ENCODE assay signal across 18 cellular contexts in the genomic region with DNA sequence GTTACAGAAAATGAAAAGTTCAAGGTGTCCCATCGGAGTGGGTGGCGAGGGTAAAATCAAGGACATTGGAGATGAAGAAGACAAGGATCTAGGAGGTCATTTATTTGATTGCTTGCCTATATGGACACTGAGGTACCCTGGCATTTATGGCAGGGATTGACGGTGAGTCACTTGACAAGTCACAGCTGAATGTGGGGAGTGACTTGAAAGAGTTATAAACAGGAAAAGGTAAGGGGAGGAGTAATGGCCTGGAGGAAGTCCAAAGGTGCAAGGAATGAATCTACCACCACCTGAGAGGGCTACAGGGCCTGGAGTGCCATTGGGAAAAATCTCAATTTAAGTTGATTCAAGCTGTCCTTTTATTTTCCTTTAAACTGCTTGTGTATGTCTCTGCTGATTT.
"Had no signal": no experiment of that assay in that cellular context is flagged by ENCODE, and none has a peak within 500 bp of the region (broad histone marks: within the 10 kb centered on the region; RNA-seq: fewer than 3 reads in every experiment).

No MANE protein-coding gene starts in this region.

- H3K27me3 Mint-ChIP-seq: activated CD4-positive, alpha-beta memory T cell treated with anti-CD3 and anti-CD28 coated beads, Interleukin-2, amount 10 ng/mL, durations not matched to agents 7 days and 5 days; effector memory CD8-positive, alpha-beta T cell; naive thymus-derived CD8-positive, alpha-beta T cell; stimulated activated memory B cell treated with anti-CD40 and anti-IgM and Interleukin-4, amounts not matched to agents 10 μg/mL and 1 μg/mL and 100 μg/mL, for 72 hours had no signal

- H3K36me3 Mint-ChIP-seq: stimulated activated memory B cell treated with anti-CD40 and anti-IgM and Interleukin-4, amounts not matched to agents 10 μg/mL and 1 μg/mL and 100 μg/mL, for 72 hours had no signal

- ATAC-seq: activated naive CD8-positive, alpha-beta T cell treated with anti-CD3 and anti-CD28 coated beads, Interleukin-2, amount 50 U/mL, for 24 hours; activated T-cell treated with anti-CD3 and anti-CD28 coated beads, Interleukin-2, amount 50 U/mL, for 72 hours; effector memory CD8-positive, alpha-beta T cell; left cardiac atrium; naive thymus-derived CD8-positive, alpha-beta T cell; right lobe of liver; stimulated activated memory B cell treated with anti-CD40 and anti-IgM and Interleukin-4, amounts not matched to agents 10 μg/mL and 1 μg/mL and 100 μg/mL, for 72 hours had no signal

- H3K4me3 ChIP-seq: lung, prostate gland, right lobe of liver, spleen, tibial artery had no signal

- H3K9me3 ChIP-seq: neutrophil, prostate gland, right lobe of liver, spleen, tibial artery had no signal

- H3K27me3 ChIP-seq: neutrophil, right lobe of liver, spleen, tibial artery had no signal

- H3K4me3 Mint-ChIP-seq: activated CD4-positive, alpha-beta memory T cell treated with anti-CD3 and anti-CD28 coated beads, Interleukin-2, amount 10 ng/mL, durations not matched to agents 7 days and 5 days; activated naive CD8-positive, alpha-beta T cell treated with anti-CD3 and anti-CD28 coated beads, Interleukin-2, amount 50 U/mL, for 24 hours; activated T-cell treated with anti-CD3 and anti-CD28 coated beads, Interleukin-2, amount 50 U/mL, for 72 hours; effector memory CD8-positive, alpha-beta T cell; stimulated activated memory B cell treated with anti-CD40 and anti-IgM and Interleukin-4, amounts not matched to agents 10 μg/mL and 1 μg/mL and 100 μg/mL, for 72 hours; T-helper 2 cell treated with Interferon-gamma antibody and Interleukin-4, amounts not matched to agents 5 μg/mL and 100 μg/mL, for 36 hours had no signal

- DNase-seq: activated CD4-positive, alpha-beta memory T cell treated with anti-CD3 and anti-CD28 coated beads, Interleukin-2, amount 10 ng/mL, durations not matched to agents 7 days and 5 days; activated CD4-positive, CD25-positive, alpha-beta regulatory T cell treated with anti-CD3 and anti-CD28 coated beads, Interleukin-2, amount 50 U/mL, for 72 hours; activated naive CD8-positive, alpha-beta T cell treated with anti-CD3 and anti-CD28 coated beads, Interleukin-2, amount 50 U/mL, for 24 hours; activated T-cell treated with anti-CD3 and anti-CD28 coated beads, Interleukin-2, amount 50 U/mL, for 72 hours; caudate nucleus; cortex of kidney; effector memory CD8-positive, alpha-beta T cell; left cardiac atrium; naive thymus-derived CD8-positive, alpha-beta T cell; right lobe of liver; spleen; stimulated activated CD4-positive, alpha-beta T cell treated with anti-CD3 and anti-CD28 coated beads, Interleukin-1b, Interleukin-23, amount 100 ng/mL, for 48 hours; tibial artery had no signal

- H3K27ac ChIP-seq: neutrophil, prostate gland, right lobe of liver, spleen, tibial artery had no signal

- H3K36me3 ChIP-seq: neutrophil, prostate gland, right lobe of liver, spleen, tibial artery had no signal

- H3K27ac Mint-ChIP-seq: activated CD4-positive, alpha-beta memory T cell treated with anti-CD3 and anti-CD28 coated beads, Interleukin-2, amount 10 ng/mL, durations not matched to agents 7 days and 5 days; activated naive CD8-positive, alpha-beta T cell treated with anti-CD3 and anti-CD28 coated beads, Interleukin-2, amount 50 U/mL, for 24 hours; activated T-cell treated with anti-CD3 and anti-CD28 coated beads, Interleukin-2, amount 50 U/mL, for 72 hours; stimulated activated memory B cell treated with anti-CD40 and anti-IgM and Interleukin-4, amounts not matched to agents 10 μg/mL and 1 μg/mL and 100 μg/mL, for 72 hours; T-helper 2 cell treated with Interferon-gamma antibody and Interleukin-4, amounts not matched to agents 5 μg/mL and 100 μg/mL, for 36 hours had no signal

- H3K4me1 ChIP-seq: prostate gland, right lobe of liver, spleen, tibial artery had no signal

- H3K9me3 Mint-ChIP-seq: activated CD4-positive, alpha-beta memory T cell treated with anti-CD3 and anti-CD28 coated beads, Interleukin-2, amount 10 ng/mL, durations not matched to agents 7 days and 5 days; activated naive CD8-positive, alpha-beta T cell treated with anti-CD3 and anti-CD28 coated beads, Interleukin-2, amount 50 U/mL, for 24 hours; activated T-cell treated with anti-CD3 and anti-CD28 coated beads, Interleukin-2, amount 50 U/mL, for 72 hours; effector memory CD8-positive, alpha-beta T cell; naive thymus-derived CD8-positive, alpha-beta T cell; stimulated activated memory B cell treated with anti-CD40 and anti-IgM and Interleukin-4, amounts not matched to agents 10 μg/mL and 1 μg/mL and 100 μg/mL, for 72 hours; T-helper 2 cell treated with Interferon-gamma antibody and Interleukin-4, amounts not matched to agents 5 μg/mL and 100 μg/mL, for 36 hours had no signal
